Comparison of ENCODE assay signal across 26 cellular contexts in the genomic region with DNA sequence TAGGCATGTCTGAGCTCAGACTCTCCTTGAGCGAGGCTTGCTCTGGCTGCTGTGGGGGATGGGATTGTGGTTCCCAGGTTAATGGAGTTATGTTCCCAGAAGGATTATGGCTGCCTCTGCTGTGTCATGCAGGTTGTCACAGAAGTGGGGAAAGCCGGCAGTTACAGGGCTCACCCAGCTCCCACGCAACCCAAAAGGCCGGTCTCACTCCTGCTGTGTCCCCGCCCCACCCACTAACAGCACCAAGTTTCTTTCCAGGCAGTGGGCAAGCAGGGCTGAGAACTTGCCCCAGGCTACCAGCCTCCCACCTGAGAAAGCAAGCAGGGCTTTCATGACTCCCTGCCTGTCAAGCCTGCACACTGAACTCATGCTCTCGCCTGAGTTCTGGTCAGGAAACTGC.
"Had no signal": no experiment of that assay in that cellular context is flagged by ENCODE, and none has a peak within 500 bp of the region (broad histone marks: within the 10 kb centered on the region; RNA-seq: fewer than 3 reads in every experiment).

No MANE protein-coding gene starts in this region.

- H3K9me3 ChIP-seq: colonic mucosa, Peyer's patch had no signal

- ATAC-seq: activated CD4-positive, CD25-positive, alpha-beta regulatory T cell treated with anti-CD3 and anti-CD28 coated beads, Interleukin-2, amount 50 U/mL, for 24 hours; activated CD8-positive, alpha-beta T cell treated with anti-CD3 and anti-CD28 coated beads for 36 hours; activated T-cell treated with anti-CD3 and anti-CD28 coated beads, Interleukin-2, amount 50 U/mL, for 72 hours had no signal

- DNase-seq: activated CD4-positive, alpha-beta T cell treated with anti-CD3 and anti-CD28 coated beads for 4 hours; activated CD8-positive, alpha-beta memory T cell treated with anti-CD3 and anti-CD28 coated beads, Interleukin-2, amount 50 U/mL, for 4 hours; activated CD8-positive, alpha-beta T cell treated with anti-CD3 and anti-CD28 coated beads for 36 hours; activated gamma-delta T cell treated with Interleukin-2 at 50 U/mL for 16 hours; activated naive CD4-positive, alpha-beta T cell treated with anti-CD3 and anti-CD28 coated beads, Interleukin-2, amount 10 ng/mL, durations not matched to agents 7 days and 5 days; activated naive CD8-positive, alpha-beta T cell treated with anti-CD3 and anti-CD28 coated beads, Interleukin-2, amount 10 ng/mL, durations not matched to agents 7 days and 5 days; activated T-cell treated with anti-CD3 and anti-CD28 coated beads, Interleukin-2, amount 50 U/mL, for 72 hours; adrenal gland; anterior cingulate cortex; colonic mucosa; Kasumi-1; NCI-H1092; NCI-H1417; NCI-H1930; NCI-H2171; NCI-H2227 treated with DMSO at 0.1 percent for 48 hours; NCI-H526; NCI-H774; NK-92 treated with Interleukin-12 subunit alpha and Interleukin-12 subunit beta, amount 100 ng/mL, for 24 hours; Peyer's patch; SHP77 treated with DMSO at 0.1 percent for 48 hours; T-helper 9 cell; WERI-Rb-1 had no signal

- H3K36me3 ChIP-seq: adrenal gland, colonic mucosa, Peyer's patch, WERI-Rb-1 had no signal

- H3K27ac ChIP-seq: adrenal gland, colonic mucosa, Peyer's patch, WERI-Rb-1 had no signal

- H3K4me3 Mint-ChIP-seq: activated CD8-positive, alpha-beta T cell treated with anti-CD3 and anti-CD28 coated beads for 36 hours; activated naive CD4-positive, alpha-beta T cell treated with anti-CD3 and anti-CD28 coated beads, Interleukin-2, amount 10 ng/mL, durations not matched to agents 7 days and 5 days; activated naive CD8-positive, alpha-beta T cell treated with anti-CD3 and anti-CD28 coated beads, Interleukin-2, amount 10 ng/mL, durations not matched to agents 7 days and 5 days; activated T-cell treated with anti-CD3 and anti-CD28 coated beads, Interleukin-2, amount 50 U/mL, for 72 hours; T-helper 1 cell treated with Interleukin-12 subunit alpha and Interleukin-12 subunit beta and Interleukin-4 antibody, amounts not matched to agents 30 μg/mL and 1 μg/mL, for 36 hours had no signal

- H3K4me1 ChIP-seq: adrenal gland, colonic mucosa, Peyer's patch had no signal

- H3K4me1 Mint-ChIP-seq: activated naive CD4-positive, alpha-beta T cell treated with anti-CD3 and anti-CD28 coated beads, Interleukin-2, amount 10 ng/mL, durations not matched to agents 7 days and 5 days; activated naive CD8-positive, alpha-beta T cell treated with anti-CD3 and anti-CD28 coated beads, Interleukin-2, amount 10 ng/mL, durations not matched to agents 7 days and 5 days had no signal

- H3K27ac Mint-ChIP-seq: activated CD8-positive, alpha-beta T cell treated with anti-CD3 and anti-CD28 coated beads for 36 hours; activated naive CD4-positive, alpha-beta T cell treated with anti-CD3 and anti-CD28 coated beads, Interleukin-2, amount 10 ng/mL, durations not matched to agents 7 days and 5 days; activated naive CD8-positive, alpha-beta T cell treated with anti-CD3 and anti-CD28 coated beads, Interleukin-2, amount 10 ng/mL, durations not matched to agents 7 days and 5 days; activated T-cell treated with anti-CD3 and anti-CD28 coated beads, Interleukin-2, amount 50 U/mL, for 72 hours; activated T-helper 2 cell treated with anti-CD3 and anti-CD28 coated beads, Interferon-gamma antibody, Interleukin-2, Interleukin-4, amounts not matched to agents 10 μg/mL and 5 μg/mL and 100 μg/mL, durations not matched to agents 14 hours and 24 hours and 36 hours; T-helper 1 cell treated with Interleukin-12 subunit alpha and Interleukin-12 subunit beta and Interleukin-4 antibody, amounts not matched to agents 30 μg/mL and 1 μg/mL, for 36 hours had no signal

- H3K36me3 Mint-ChIP-seq: activated naive CD4-positive, alpha-beta T cell treated with anti-CD3 and anti-CD28 coated beads, Interleukin-2, amount 10 ng/mL, durations not matched to agents 7 days and 5 days; activated naive CD8-positive, alpha-beta T cell treated with anti-CD3 and anti-CD28 coated beads, Interleukin-2, amount 10 ng/mL, durations not matched to agents 7 days and 5 days had no signal

- H3K27me3 Mint-ChIP-seq: activated CD8-positive, alpha-beta T cell treated with anti-CD3 and anti-CD28 coated beads for 36 hours; activated naive CD4-positive, alpha-beta T cell treated with anti-CD3 and anti-CD28 coated beads, Interleukin-2, amount 10 ng/mL, durations not matched to agents 7 days and 5 days; activated naive CD8-positive, alpha-beta T cell treated with anti-CD3 and anti-CD28 coated beads, Interleukin-2, amount 10 ng/mL, durations not matched to agents 7 days and 5 days had no signal

- H3K4me3 ChIP-seq: adrenal gland, colonic mucosa, Peyer's patch had no signal

- H3K27me3 ChIP-seq: adrenal gland, colonic mucosa, Peyer's patch had no signal
